ENCODE assay signal across 1 cellular context in the genomic region with DNA sequence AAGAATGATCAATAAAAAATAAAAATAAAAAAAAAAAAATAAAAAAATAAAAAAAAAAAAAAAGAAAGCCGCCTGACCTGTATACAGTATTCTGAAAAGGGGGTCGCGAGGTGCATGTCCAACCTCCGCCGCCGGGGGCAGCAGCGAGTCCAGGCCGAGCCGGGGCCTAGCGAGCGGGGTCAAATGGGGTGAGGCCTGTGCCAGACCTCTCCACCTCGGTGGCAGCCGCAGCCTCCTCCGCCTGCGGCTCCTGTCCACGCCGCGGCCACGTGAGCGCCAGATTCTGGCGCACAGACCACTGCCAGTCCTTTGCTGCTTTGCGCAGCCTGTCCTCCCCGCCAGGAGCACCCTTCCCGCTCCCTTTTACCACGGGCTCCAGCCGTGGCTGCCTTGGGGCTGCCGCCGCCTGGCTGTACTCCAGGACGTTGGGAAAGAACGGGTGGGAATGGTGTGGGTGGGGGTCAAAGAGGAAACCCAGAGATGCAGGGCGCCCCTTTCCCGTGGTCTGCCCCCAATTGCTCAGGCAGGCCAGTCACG.
A peak's percentile ranks its signal among the peaks of the same experiment; 100 is the strongest.
TF ChIP-seq lines count a peak whose summit lies in the region.

No MANE protein-coding gene starts in this region.

TF ChIP-seq in HepG2, 621 proteins besides CTCF, POLR2A, EP300 and RAD21 (continued from another document and continues in another):
- TF ChIP-seq ZNF253 (CRISPR knock-in tag; IDR thresholded peaks at IDR 0.05; ENCODE audit: borderline replicate concordance): peak; percentile 97
- TF ChIP-seq, protein P1, sequence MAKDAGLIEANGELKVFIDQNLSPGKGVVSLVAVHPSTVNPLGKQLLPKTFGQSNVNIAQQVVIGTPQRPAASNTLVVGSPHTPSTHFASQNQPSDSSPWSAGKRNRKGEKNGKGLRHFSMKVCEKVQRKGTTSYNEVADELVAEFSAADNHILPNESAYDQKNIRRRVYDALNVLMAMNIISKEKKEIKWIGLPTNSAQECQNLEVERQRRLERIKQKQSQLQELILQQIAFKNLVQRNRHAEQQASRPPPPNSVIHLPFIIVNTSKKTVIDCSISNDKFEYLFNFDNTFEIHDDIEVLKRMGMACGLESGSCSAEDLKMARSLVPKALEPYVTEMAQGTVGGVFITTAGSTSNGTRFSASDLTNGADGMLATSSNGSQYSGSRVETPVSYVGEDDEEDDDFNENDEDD (CRISPR knock-in tag; IDR thresholded peaks at IDR 0.05; ENCODE audit: borderline replicate concordance): peak; percentile 93; the same call in 1 of the 2 replicates
- TF ChIP-seq GATAD1 (CRISPR knock-in tag; IDR thresholded peaks at IDR 0.05): peak; percentile 83
- TF ChIP-seq ZNF576 (CRISPR knock-in tag; IDR thresholded peaks at IDR 0.05): peak; percentile 87; the same call in 1 of the 2 replicates
- peak; percentile 96 for TF ChIP-seq EEA1 (CRISPR knock-in tag; IDR thresholded peaks at IDR 0.05; ENCODE audit: borderline replicate concordance)
- TF ChIP-seq ZNF619 (CRISPR knock-in tag; IDR thresholded peaks at IDR 0.05): peak; percentile 95
- no peak for TF ChIP-seq ZNF646 (CRISPR knock-in tag; IDR thresholded peaks at IDR 0.05)
- TF ChIP-seq, protein P2, sequence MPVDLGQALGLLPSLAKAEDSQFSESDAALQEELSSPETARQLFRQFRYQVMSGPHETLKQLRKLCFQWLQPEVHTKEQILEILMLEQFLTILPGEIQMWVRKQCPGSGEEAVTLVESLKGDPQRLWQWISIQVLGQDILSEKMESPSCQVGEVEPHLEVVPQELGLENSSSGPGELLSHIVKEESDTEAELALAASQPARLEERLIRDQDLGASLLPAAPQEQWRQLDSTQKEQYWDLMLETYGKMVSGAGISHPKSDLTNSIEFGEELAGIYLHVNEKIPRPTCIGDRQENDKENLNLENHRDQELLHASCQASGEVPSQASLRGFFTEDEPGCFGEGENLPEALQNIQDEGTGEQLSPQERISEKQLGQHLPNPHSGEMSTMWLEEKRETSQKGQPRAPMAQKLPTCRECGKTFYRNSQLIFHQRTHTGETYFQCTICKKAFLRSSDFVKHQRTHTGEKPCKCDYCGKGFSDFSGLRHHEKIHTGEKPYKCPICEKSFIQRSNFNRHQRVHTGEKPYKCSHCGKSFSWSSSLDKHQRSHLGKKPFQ (CRISPR knock-in tag; IDR thresholded peaks at IDR 0.05; ENCODE audit: insufficient replicate concordance): peak; percentile 94
- peak; percentile 96; the same call in 1 of the 2 replicates for TF ChIP-seq ZFP82 (CRISPR knock-in tag; IDR thresholded peaks at IDR 0.05; ENCODE audit: borderline replicate concordance)
- TF ChIP-seq ZNF567 (CRISPR knock-in tag; IDR thresholded peaks at IDR 0.05; ENCODE audit: borderline replicate concordance): peak; percentile 81; the same call in 1 of the 2 replicates
- TF ChIP-seq ZNF569 (CRISPR knock-in tag; IDR thresholded peaks at IDR 0.05; ENCODE audit: borderline replicate concordance): no peak
- TF ChIP-seq ATM (IDR thresholded peaks at IDR 0.05; ENCODE audit: borderline replicate concordance): no peak
- peak; percentile 98 for TF ChIP-seq BORCS8-MEF2B (CRISPR knock-in tag; IDR thresholded peaks at IDR 0.05)
- peak; percentile 96 for TF ChIP-seq ZIK1 (CRISPR knock-in tag; IDR thresholded peaks at IDR 0.05; ENCODE audit: borderline replicate concordance, low read depth)
- TF ChIP-seq NR2F6 (IDR thresholded peaks at IDR 0.05): peak; percentile 51; the same call in 1 of the 2 replicates
- TF ChIP-seq NR2F6 (CRISPR knock-in tag; IDR thresholded peaks at IDR 0.05): peak; percentile 96
- TF ChIP-seq MAFF (IDR thresholded peaks at IDR 0.05; ENCODE audit: low read depth, low read length): no peak
- TF ChIP-seq, protein P3, sequence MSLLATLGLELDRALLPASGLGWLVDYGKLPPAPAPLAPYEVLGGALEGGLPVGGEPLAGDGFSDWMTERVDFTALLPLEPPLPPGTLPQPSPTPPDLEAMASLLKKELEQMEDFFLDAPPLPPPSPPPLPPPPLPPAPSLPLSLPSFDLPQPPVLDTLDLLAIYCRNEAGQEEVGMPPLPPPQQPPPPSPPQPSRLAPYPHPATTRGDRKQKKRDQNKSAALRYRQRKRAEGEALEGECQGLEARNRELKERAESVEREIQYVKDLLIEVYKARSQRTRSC (CRISPR knock-in tag; IDR thresholded peaks at IDR 0.05; ENCODE audit: low read depth): peak; percentile 81; the same call in 1 of the 2 replicates
- TF ChIP-seq TCF7 (IDR thresholded peaks at IDR 0.05; ENCODE audit: low read depth): no peak
- 0 out of 2 replicates have a peak, but pooled peaks have one; percentile 36 for TF ChIP-seq GTF3A (CRISPR knock-in tag; conservative IDR thresholded peaks at IDR 0.05)
- TF ChIP-seq, protein P4, sequence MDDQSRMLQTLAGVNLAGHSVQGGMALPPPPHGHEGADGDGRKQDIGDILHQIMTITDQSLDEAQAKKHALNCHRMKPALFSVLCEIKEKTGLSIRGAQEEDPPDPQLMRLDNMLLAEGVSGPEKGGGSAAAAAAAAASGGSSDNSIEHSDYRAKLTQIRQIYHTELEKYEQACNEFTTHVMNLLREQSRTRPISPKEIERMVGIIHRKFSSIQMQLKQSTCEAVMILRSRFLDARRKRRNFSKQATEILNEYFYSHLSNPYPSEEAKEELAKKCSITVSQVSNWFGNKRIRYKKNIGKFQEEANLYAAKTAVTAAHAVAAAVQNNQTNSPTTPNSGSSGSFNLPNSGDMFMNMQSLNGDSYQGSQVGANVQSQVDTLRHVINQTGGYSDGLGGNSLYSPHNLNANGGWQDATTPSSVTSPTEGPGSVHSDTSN (CRISPR knock-in tag; IDR thresholded peaks at IDR 0.05; ENCODE audit: borderline replicate concordance): no peak; the same call in 1 of the 2 replicates
- TF ChIP-seq, protein P5, sequence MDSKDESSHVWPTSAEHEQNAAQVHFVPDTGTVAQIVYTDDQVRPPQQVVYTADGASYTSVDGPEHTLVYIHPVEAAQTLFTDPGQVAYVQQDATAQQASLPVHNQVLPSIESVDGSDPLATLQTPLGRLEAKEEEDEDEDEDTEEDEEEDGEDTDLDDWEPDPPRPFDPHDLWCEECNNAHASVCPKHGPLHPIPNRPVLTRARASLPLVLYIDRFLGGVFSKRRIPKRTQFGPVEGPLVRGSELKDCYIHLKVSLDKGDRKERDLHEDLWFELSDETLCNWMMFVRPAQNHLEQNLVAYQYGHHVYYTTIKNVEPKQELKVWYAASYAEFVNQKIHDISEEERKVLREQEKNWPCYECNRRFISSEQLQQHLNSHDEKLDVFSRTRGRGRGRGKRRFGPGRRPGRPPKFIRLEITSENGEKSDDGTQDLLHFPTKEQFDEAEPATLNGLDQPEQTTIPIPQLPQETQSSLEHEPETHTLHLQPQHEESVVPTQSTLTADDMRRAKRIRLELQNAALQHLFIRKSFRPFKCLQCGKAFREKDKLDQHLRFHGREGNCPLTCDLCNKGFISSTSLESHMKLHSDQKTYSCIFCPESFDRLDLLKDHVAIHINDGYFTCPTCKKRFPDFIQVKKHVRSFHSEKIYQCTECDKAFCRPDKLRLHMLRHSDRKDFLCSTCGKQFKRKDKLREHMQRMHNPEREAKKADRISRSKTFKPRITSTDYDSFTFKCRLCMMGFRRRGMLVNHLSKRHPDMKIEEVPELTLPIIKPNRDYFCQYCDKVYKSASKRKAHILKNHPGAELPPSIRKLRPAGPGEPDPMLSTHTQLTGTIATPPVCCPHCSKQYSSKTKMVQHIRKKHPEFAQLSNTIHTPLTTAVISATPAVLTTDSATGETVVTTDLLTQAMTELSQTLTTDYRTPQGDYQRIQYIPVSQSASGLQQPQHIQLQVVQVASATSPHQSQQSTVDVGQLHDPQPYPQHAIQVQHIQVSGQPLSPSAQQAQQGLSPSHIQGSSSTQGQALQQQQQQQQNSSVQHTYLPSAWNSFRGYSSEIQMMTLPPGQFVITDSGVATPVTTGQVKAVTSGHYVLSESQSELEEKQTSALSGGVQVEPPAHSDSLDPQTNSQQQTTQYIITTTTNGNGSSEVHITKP (CRISPR knock-in tag; IDR thresholded peaks at IDR 0.05; ENCODE audit: low read depth): peak; percentile 79
- 0 out of 2 replicates have a peak, but pooled peaks have one; percentile 75 for TF ChIP-seq ZBTB49 (CRISPR knock-in tag; IDR thresholded peaks at IDR 0.05; ENCODE audit: borderline replicate concordance)
- peak; percentile 96 for TF ChIP-seq ZNF639 (CRISPR knock-in tag; conservative IDR thresholded peaks at IDR 0.05)
- TF ChIP-seq FOXK1 (CRISPR knock-in tag; IDR thresholded peaks at IDR 0.05; ENCODE audit: borderline replicate concordance, low read depth): peak; percentile 94
- peak; percentile 99 for TF ChIP-seq ARNT2 (CRISPR knock-in tag; IDR thresholded peaks at IDR 0.05; ENCODE audit: low read depth)
- TF ChIP-seq ZFP37 (CRISPR knock-in tag; IDR thresholded peaks at IDR 0.05; ENCODE audit: borderline replicate concordance): peak; percentile 99
- no peak for TF ChIP-seq ZNF550 (CRISPR knock-in tag; IDR thresholded peaks at IDR 0.05; ENCODE audit: borderline replicate concordance)
- TF ChIP-seq, protein P6, sequence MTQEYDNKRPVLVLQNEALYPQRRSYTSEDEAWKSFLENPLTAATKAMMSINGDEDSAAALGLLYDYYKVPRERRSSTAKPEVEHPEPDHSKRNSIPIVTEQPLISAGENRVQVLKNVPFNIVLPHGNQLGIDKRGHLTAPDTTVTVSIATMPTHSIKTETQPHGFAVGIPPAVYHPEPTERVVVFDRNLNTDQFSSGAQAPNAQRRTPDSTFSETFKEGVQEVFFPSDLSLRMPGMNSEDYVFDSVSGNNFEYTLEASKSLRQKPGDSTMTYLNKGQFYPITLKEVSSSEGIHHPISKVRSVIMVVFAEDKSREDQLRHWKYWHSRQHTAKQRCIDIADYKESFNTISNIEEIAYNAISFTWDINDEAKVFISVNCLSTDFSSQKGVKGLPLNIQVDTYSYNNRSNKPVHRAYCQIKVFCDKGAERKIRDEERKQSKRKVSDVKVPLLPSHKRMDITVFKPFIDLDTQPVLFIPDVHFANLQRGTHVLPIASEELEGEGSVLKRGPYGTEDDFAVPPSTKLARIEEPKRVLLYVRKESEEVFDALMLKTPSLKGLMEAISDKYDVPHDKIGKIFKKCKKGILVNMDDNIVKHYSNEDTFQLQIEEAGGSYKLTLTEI (CRISPR knock-in tag; conservative IDR thresholded peaks at IDR 0.05): no peak
- peak; percentile 96 for TF ChIP-seq TBX2 (CRISPR knock-in tag; IDR thresholded peaks at IDR 0.05; ENCODE audit: borderline replicate concordance)
- peak; percentile 96 for TF ChIP-seq HES4 (CRISPR knock-in tag; IDR thresholded peaks at IDR 0.05; ENCODE audit: borderline replicate concordance)
